17 cellular contexts compared by ENCODE assay signal in the genomic region with DNA sequence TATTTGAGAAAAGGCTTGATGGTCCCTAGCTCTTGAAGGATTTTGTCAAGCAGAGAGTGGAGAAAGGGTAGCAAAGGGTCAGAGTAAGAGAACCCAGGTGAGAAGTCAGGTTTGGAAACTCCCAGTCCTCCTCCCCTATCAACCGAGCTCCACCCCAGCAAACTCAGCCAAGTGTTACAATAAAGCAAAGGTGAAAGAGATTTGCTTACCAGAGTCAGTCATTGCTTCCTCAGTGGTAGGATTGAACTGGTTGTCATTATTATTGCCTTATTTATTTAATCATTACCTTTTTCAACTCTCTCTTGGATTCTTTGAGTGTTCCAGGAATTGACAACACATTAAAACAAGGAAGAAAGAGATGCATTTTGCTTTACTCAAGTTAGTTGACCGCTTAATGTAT.
"Had no signal": no experiment of that assay in that cellular context is flagged by ENCODE, and none has a peak within 500 bp of the region (broad histone marks: within the 10 kb centered on the region; RNA-seq: fewer than 3 reads in every experiment).

No MANE protein-coding gene starts in this region.

- H3K9me3 ChIP-seq: heart left ventricle, ovary, tibial artery had no signal

- DNase-seq: cerebellar nuclear complex; effector CD8-positive, alpha-beta T cell; foreskin melanocyte; heart left ventricle; hypothalamus; nucleus accumbens; ovary; right cardiac atrium; stimulated activated CD4-positive, alpha-beta T cell treated with anti-CD3 and anti-CD28 coated beads, Interleukin-4, amount 100 ng/mL, for 1 hour; stimulated activated CD8-positive, alpha-beta memory T cell treated with anti-CD3 and anti-CD28 coated beads, Interleukin-4, amount 100 ng/mL, for 48 hours; stimulated activated naive CD8-positive, alpha-beta T cell treated with anti-CD3 and anti-CD28 coated beads, Interleukin-15, Interleukin-2, amounts not matched to agents 100 U/mL and 50 U/mL, for 24 hours; tibial artery had no signal

- H3K4me3 Mint-ChIP-seq: natural killer cell treated with Interleukin-12 subunit alpha and Interleukin-12 subunit beta and Interleukin-15 and Interleukin-18, amount 100 ng/mL, for 72 hours; neural progenitor cell; stimulated activated effector memory CD8-positive, alpha-beta T cell treated with anti-CD3 and anti-CD28 coated beads, Interleukin-12 subunit alpha, Interleukin-12 subunit beta, amount 100 ng/mL, for 72 hours had no signal

- H3K9me3 Mint-ChIP-seq: natural killer cell treated with Interleukin-12 subunit alpha and Interleukin-12 subunit beta and Interleukin-15 and Interleukin-18, amount 100 ng/mL, for 72 hours; neural progenitor cell; stimulated activated effector memory CD8-positive, alpha-beta T cell treated with anti-CD3 and anti-CD28 coated beads, Interleukin-12 subunit alpha, Interleukin-12 subunit beta, amount 100 ng/mL, for 72 hours had no signal

- H3K27ac Mint-ChIP-seq: natural killer cell treated with Interleukin-12 subunit alpha and Interleukin-12 subunit beta and Interleukin-15 and Interleukin-18, amount 100 ng/mL, for 72 hours; neural progenitor cell; stimulated activated effector memory CD8-positive, alpha-beta T cell treated with anti-CD3 and anti-CD28 coated beads, Interleukin-12 subunit alpha, Interleukin-12 subunit beta, amount 100 ng/mL, for 72 hours had no signal

- H3K27me3 ChIP-seq: neural progenitor cell, tibial artery had no signal

- H3K4me1 Mint-ChIP-seq: neural progenitor cell; stimulated activated effector memory CD8-positive, alpha-beta T cell treated with anti-CD3 and anti-CD28 coated beads, Interleukin-12 subunit alpha, Interleukin-12 subunit beta, amount 100 ng/mL, for 72 hours had no signal

- FAIRE-seq: colon, islet of Langerhans had no signal

- ATAC-seq: heart left ventricle; natural killer cell treated with Interleukin-12 subunit alpha and Interleukin-12 subunit beta and Interleukin-15 and Interleukin-18, amount 100 ng/mL, for 72 hours; right cardiac atrium; stimulated activated effector memory CD8-positive, alpha-beta T cell treated with anti-CD3 and anti-CD28 coated beads, Interleukin-12 subunit alpha, Interleukin-12 subunit beta, amount 100 ng/mL, for 72 hours; stimulated activated naive CD8-positive, alpha-beta T cell treated with anti-CD3 and anti-CD28 coated beads, Interleukin-15, Interleukin-2, amounts not matched to agents 100 U/mL and 50 U/mL, for 24 hours had no signal

- H3K4me1 ChIP-seq: heart left ventricle, neural progenitor cell had no signal

- H3K4me3 ChIP-seq: heart left ventricle, neural progenitor cell, ovary, tibial artery had no signal

- H3K36me3 ChIP-seq: heart left ventricle, neural progenitor cell, ovary, tibial artery had no signal

- H2AFZ ChIP-seq: neural progenitor cell had no signal

- H3K4me2 ChIP-seq: neural progenitor cell had no signal

- H3K36me3 Mint-ChIP-seq: natural killer cell treated with Interleukin-12 subunit alpha and Interleukin-12 subunit beta and Interleukin-15 and Interleukin-18, amount 100 ng/mL, for 72 hours; neural progenitor cell; stimulated activated effector memory CD8-positive, alpha-beta T cell treated with anti-CD3 and anti-CD28 coated beads, Interleukin-12 subunit alpha, Interleukin-12 subunit beta, amount 100 ng/mL, for 72 hours had no signal

- H3K27ac ChIP-seq: heart left ventricle, neural progenitor cell, ovary, tibial artery had no signal
